30 cellular contexts compared by ENCODE assay signal in genomic region chr17:34755371-34755770, GRCh38.
"Had no signal": no experiment of that assay in that cellular context is flagged by ENCODE, and none has a peak within 500 bp of the region (broad histone marks: within the 10 kb centered on the region; RNA-seq: fewer than 3 reads in every experiment).

No MANE protein-coding gene starts in this region.

- H3K27ac ChIP-seq: ascending aorta, breast epithelium, cardiac muscle cell, coronary artery, dorsolateral prefrontal cortex, epithelial cell of prostate, esophagus squamous epithelium, gastroesophageal sphincter had no signal

- H3K4me1 ChIP-seq: ascending aorta, breast epithelium, esophagus squamous epithelium, gastroesophageal sphincter had no signal

- H3K27me3 ChIP-seq: ascending aorta, breast epithelium, cardiac muscle cell, dorsolateral prefrontal cortex had no signal

- DNase-seq: activated CD4-positive, alpha-beta memory T cell treated with anti-CD3 and anti-CD28 coated beads, Interleukin-2, amount 10 ng/mL, durations not matched to agents 7 days and 5 days; activated CD4-positive, alpha-beta T cell treated with anti-CD3 and anti-CD28 coated beads for 1 hour; activated CD4-positive, alpha-beta T cell treated with anti-CD3 and anti-CD28 coated beads for 4 hours; activated CD4-positive, alpha-beta T cell treated with anti-CD3 and anti-CD28 coated beads, Interleukin-2, amount 10 ng/mL, durations not matched to agents 7 days and 5 days; activated CD4-positive, alpha-beta T cell treated with anti-CD3 and anti-CD28 coated beads, Interleukin-2, amount 50 U/mL, for 4 hours; activated CD8-positive, alpha-beta memory T cell treated with anti-CD3 and anti-CD28 coated beads, Interleukin-2, amount 50 U/mL, for 48 hours; activated gamma-delta T cell; activated naive CD4-positive, alpha-beta T cell; activated naive CD4-positive, alpha-beta T cell treated with anti-CD3 and anti-CD28 coated beads, Interleukin-2, amount 10 ng/mL, durations not matched to agents 7 days and 5 days; activated naive CD8-positive, alpha-beta T cell treated with anti-CD3 and anti-CD28 coated beads, Interleukin-2, amount 10 ng/mL, durations not matched to agents 7 days and 5 days; activated T-cell treated with anti-CD3 and anti-CD28 coated beads for 4 hours; activated T-cell treated with anti-CD3 and anti-CD28 coated beads, Interleukin-2, amount 50 U/mL, for 24 hours; activated T-cell treated with anti-CD3 and anti-CD28 coated beads, Interleukin-2, amount 50 U/mL, for 72 hours; central memory CD4-positive, alpha-beta T cell; cerebellar nuclear complex; effector memory CD8-positive, alpha-beta T cell; esophagus squamous epithelium; foreskin melanocyte; T-helper 2 cell had no signal

- ATAC-seq: activated naive CD4-positive, alpha-beta T cell treated with anti-CD3 and anti-CD28 coated beads, Interleukin-2, amount 50 U/mL, for 72 hours; activated T-cell treated with anti-CD3 and anti-CD28 coated beads, Interleukin-2, amount 50 U/mL, for 72 hours; effector memory CD8-positive, alpha-beta T cell; gastroesophageal sphincter had no signal

- H3K4me3 ChIP-seq: ascending aorta, breast epithelium, cardiac muscle cell, coronary artery, dorsolateral prefrontal cortex, esophagus squamous epithelium, gastroesophageal sphincter had no signal

- H3K9me3 ChIP-seq: ascending aorta, breast epithelium, esophagus squamous epithelium, gastroesophageal sphincter had no signal

- H3K4me1 Mint-ChIP-seq: activated CD4-positive, alpha-beta memory T cell treated with anti-CD3 and anti-CD28 coated beads, Interleukin-2, amount 10 ng/mL, durations not matched to agents 7 days and 5 days; activated CD4-positive, alpha-beta T cell treated with anti-CD3 and anti-CD28 coated beads, Interleukin-2, amount 10 ng/mL, durations not matched to agents 7 days and 5 days; activated naive CD4-positive, alpha-beta T cell treated with anti-CD3 and anti-CD28 coated beads, Interleukin-2, amount 10 ng/mL, durations not matched to agents 7 days and 5 days; activated naive CD8-positive, alpha-beta T cell treated with anti-CD3 and anti-CD28 coated beads, Interleukin-2, amount 10 ng/mL, durations not matched to agents 7 days and 5 days had no signal

- H3K36me3 Mint-ChIP-seq: activated naive CD4-positive, alpha-beta T cell treated with anti-CD3 and anti-CD28 coated beads, Interleukin-2, amount 10 ng/mL, durations not matched to agents 7 days and 5 days; activated naive CD4-positive, alpha-beta T cell treated with anti-CD3 and anti-CD28 coated beads, Interleukin-2, amount 50 U/mL, for 72 hours; activated naive CD8-positive, alpha-beta T cell treated with anti-CD3 and anti-CD28 coated beads, Interleukin-2, amount 10 ng/mL, durations not matched to agents 7 days and 5 days; brain; WTC11 had no signal

- H3K27ac Mint-ChIP-seq: activated CD4-positive, alpha-beta memory T cell treated with anti-CD3 and anti-CD28 coated beads, Interleukin-2, amount 10 ng/mL, durations not matched to agents 7 days and 5 days; activated CD4-positive, alpha-beta T cell treated with anti-CD3 and anti-CD28 coated beads, Interleukin-2, amount 10 ng/mL, durations not matched to agents 7 days and 5 days; activated naive CD4-positive, alpha-beta T cell treated with anti-CD3 and anti-CD28 coated beads, Interleukin-2, amount 10 ng/mL, durations not matched to agents 7 days and 5 days; activated naive CD4-positive, alpha-beta T cell treated with anti-CD3 and anti-CD28 coated beads, Interleukin-2, amount 50 U/mL, for 72 hours; activated naive CD8-positive, alpha-beta T cell treated with anti-CD3 and anti-CD28 coated beads, Interleukin-2, amount 10 ng/mL, durations not matched to agents 7 days and 5 days; activated T-cell treated with anti-CD3 and anti-CD28 coated beads, Interleukin-2, amount 50 U/mL, for 24 hours; activated T-cell treated with anti-CD3 and anti-CD28 coated beads, Interleukin-2, amount 50 U/mL, for 72 hours; dendritic cell treated with granulocyte-macrophage colony-stimulating factor and Interleukin-4, amounts not matched to agents 40 ng/mL and 50 ng/mL, for 4 days; effector memory CD8-positive, alpha-beta T cell; WTC11 had no signal

- H3K36me3 ChIP-seq: ascending aorta, breast epithelium, cardiac muscle cell, esophagus squamous epithelium, gastroesophageal sphincter had no signal

- H3K9me3 Mint-ChIP-seq: activated CD4-positive, alpha-beta memory T cell treated with anti-CD3 and anti-CD28 coated beads, Interleukin-2, amount 10 ng/mL, durations not matched to agents 7 days and 5 days; activated CD4-positive, alpha-beta T cell treated with anti-CD3 and anti-CD28 coated beads, Interleukin-2, amount 10 ng/mL, durations not matched to agents 7 days and 5 days; activated naive CD4-positive, alpha-beta T cell treated with anti-CD3 and anti-CD28 coated beads, Interleukin-2, amount 10 ng/mL, durations not matched to agents 7 days and 5 days; activated naive CD4-positive, alpha-beta T cell treated with anti-CD3 and anti-CD28 coated beads, Interleukin-2, amount 50 U/mL, for 72 hours; activated naive CD8-positive, alpha-beta T cell treated with anti-CD3 and anti-CD28 coated beads, Interleukin-2, amount 10 ng/mL, durations not matched to agents 7 days and 5 days; activated T-cell treated with anti-CD3 and anti-CD28 coated beads, Interleukin-2, amount 50 U/mL, for 24 hours; activated T-cell treated with anti-CD3 and anti-CD28 coated beads, Interleukin-2, amount 50 U/mL, for 72 hours; dendritic cell treated with granulocyte-macrophage colony-stimulating factor and Interleukin-4, amounts not matched to agents 40 ng/mL and 50 ng/mL, for 4 days; effector memory CD8-positive, alpha-beta T cell; WTC11 had no signal

- H3K4me3 Mint-ChIP-seq: activated CD4-positive, alpha-beta memory T cell treated with anti-CD3 and anti-CD28 coated beads, Interleukin-2, amount 10 ng/mL, durations not matched to agents 7 days and 5 days; activated CD4-positive, alpha-beta T cell treated with anti-CD3 and anti-CD28 coated beads, Interleukin-2, amount 10 ng/mL, durations not matched to agents 7 days and 5 days; activated naive CD4-positive, alpha-beta T cell treated with anti-CD3 and anti-CD28 coated beads, Interleukin-2, amount 10 ng/mL, durations not matched to agents 7 days and 5 days; activated naive CD8-positive, alpha-beta T cell treated with anti-CD3 and anti-CD28 coated beads, Interleukin-2, amount 10 ng/mL, durations not matched to agents 7 days and 5 days; activated T-cell treated with anti-CD3 and anti-CD28 coated beads, Interleukin-2, amount 50 U/mL, for 24 hours; activated T-cell treated with anti-CD3 and anti-CD28 coated beads, Interleukin-2, amount 50 U/mL, for 72 hours; brain; dendritic cell treated with granulocyte-macrophage colony-stimulating factor and Interleukin-4, amounts not matched to agents 40 ng/mL and 50 ng/mL, for 4 days; effector memory CD8-positive, alpha-beta T cell; WTC11 had no signal
